ENCODE assay signal across 23 cellular contexts in the genomic region with DNA sequence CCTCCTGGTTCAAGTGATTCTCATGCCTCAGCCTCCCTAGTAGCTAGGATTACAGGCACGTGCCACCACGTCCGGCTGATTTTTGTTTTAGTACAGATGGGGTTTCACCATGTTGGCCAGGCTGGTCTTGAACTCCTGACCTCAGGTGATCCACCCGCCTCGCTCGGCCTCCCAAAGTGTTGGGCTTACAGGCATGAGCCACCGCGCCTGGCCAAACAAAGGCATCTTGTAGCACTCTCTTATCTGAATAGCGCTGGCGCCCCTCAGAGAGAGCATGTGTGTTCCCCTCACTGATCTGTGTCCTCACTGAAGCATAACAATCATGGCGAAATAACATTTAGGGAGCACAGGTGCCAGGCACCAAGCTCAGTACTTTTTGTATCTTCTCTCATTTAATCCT. TPM values are rescaled to one million over a fixed set of nuclear protein-coding genes. Genes with fewer than 3 reads are reported as not detected.
DNase-seq lines count a peak whose midpoint lies in the region; ATAC-seq, FAIRE-seq and TF ChIP-seq lines count a peak whose summit lies in the region.
"Had no signal": no experiment of that assay in that cellular context is flagged by ENCODE, and none has a peak within 500 bp of the region (broad histone marks: within the 10 kb centered on the region; RNA-seq: fewer than 3 reads in every experiment).

No MANE protein-coding gene starts in this region.

- H3K36me3 ChIP-seq in HepG2 (replicated peaks in 1 of 2; ENCODE audit: control insufficient read depth in 1 of 2, insufficient read depth in 2 of 2, low read length in 2 of 2) (no peaks in the 10 kb centered on the region; a peak in 3 of 5 replicates), right lobe of liver (no peaks in the 10 kb centered on the region), body of pancreas (replicated peaks in 1 of 2; ENCODE audit: insufficient read depth in 1 of 2, low read depth in 2 of 2) (no peaks in the 10 kb centered on the region), transverse colon (no peaks in the 10 kb centered on the region), SJCRH30 (no peaks in the 10 kb centered on the region), neural progenitor cell (no peaks in the 10 kb centered on the region)

- no peak overlapping the region for H3K4me2 ChIP-seq in HepG2 (ENCODE audit: low read depth, low read length)
- H3K4me2 ChIP-seq in neural progenitor cell: no peak overlapping the region
- H3K4me2 ChIP-seq: SK-N-SH had no signal

- BruUV-seq in HepG2 (replicated peaks; lab: Mats Ljungman, UMichigan): no TSS peak

- H3K9me3 ChIP-seq in HepG2 (ENCODE audit: low read length) (no peaks in the 10 kb centered on the region), right lobe of liver (no peaks in the 10 kb centered on the region), body of pancreas (no peaks in the 10 kb centered on the region), transverse colon (no peaks in the 10 kb centered on the region), SJCRH30 (replicated peaks) (no peaks in the 10 kb centered on the region), neural progenitor cell (ENCODE audit: low read depth) (no peaks in the 10 kb centered on the region)
- H3K9me3 ChIP-seq: SK-N-SH had no signal

- DNase-seq in HepG2 (ENCODE audit: low spot score) (no peak), right lobe of liver (no peak), body of pancreas (peak in 2 of 4 donors; percentile 18 to 39), glutamatergic neuron (no peak), transverse colon (no peak), SJCRH30 (no peak), GM12891 (ENCODE audit: insufficient read length, low spot score) (no peak), neural progenitor cell (ENCODE audit: low spot score) (no peak)
- DNase-seq: C1 segment of cervical spinal cord, DND-41, HFFc6, Karpas-422, NCI-H1048, NCI-H2081, NCI-H2227 treated with DMSO at 0.1 percent for 48 hours, NCI-H510A treated with DMSO at 0.1 percent for 48 hours, NCI-H774, OCI-M1, SHP77, SK-N-SH had no signal

- H3K27me3 Mint-ChIP-seq in glutamatergic neuron (ENCODE audit: unreplicated experiment): peaks cover 11% of the 10 kb centered on the region
- H3K27me3 Mint-ChIP-seq in neural progenitor cell (ENCODE audit: insufficient read depth, low read depth): peaks cover 14% of the 10 kb centered on the region

- H3K27ac Mint-ChIP-seq in glutamatergic neuron (ENCODE audit: unreplicated experiment) (no peak overlapping the region), neural progenitor cell (no peak overlapping the region)
- H3K27ac Mint-ChIP-seq: HFFc6, IgD-negative memory B cell had no signal

- H3K9ac ChIP-seq in HepG2 (ENCODE audit: insufficient read depth, low read depth, low read length): no peak overlapping the region
- H3K9ac ChIP-seq in neural progenitor cell: no peak overlapping the region
- H3K9ac ChIP-seq: SK-N-SH had no signal

- no peak for TF ChIP-seq POLR2A in HepG2 (IDR thresholded peaks at IDR 0.05; ENCODE audit: insufficient read depth in 1 of 2, low read depth in 2 of 2, low read length in 2 of 2)
- TF ChIP-seq POLR2A in right lobe of liver (IDR thresholded peaks at IDR 0.05): no peak
- no peak for TF ChIP-seq POLR2A in body of pancreas (IDR thresholded peaks at IDR 0.05)
- TF ChIP-seq POLR2A in transverse colon (IDR thresholded peaks at IDR 0.05): no peak
- no peak for TF ChIP-seq POLR2A in GM12891 (IDR thresholded peaks at IDR 0.05; ENCODE audit: low read depth, low read length)

- H4K20me1 ChIP-seq in HepG2 (ENCODE audit: insufficient read depth, low read length) (no peaks in the 10 kb centered on the region), neural progenitor cell (ENCODE audit: low read depth) (peaks cover 7% of the 10 kb centered on the region)

- H3K79me2 ChIP-seq in HepG2 (ENCODE audit: insufficient read depth, low read length) (peaks cover 60% of the 10 kb centered on the region), neural progenitor cell (ENCODE audit: low read depth) (no peaks in the 10 kb centered on the region)

- intact Hi-C loops in HepG2 (cut with micrococcal nuclease; ENCODE audit: unreplicated experiment) (no loop called here), right lobe of liver (cut with DNase I) (no loop called here), body of pancreas (cut with DNase I) (no loop called here), transverse colon (cut with DNase I; ENCODE audit: low total_unique reads) (no loop called here)

- CTCF ChIA-PET in HepG2 (lab: Yijun Ruan, JAX; ENCODE audit: low intra/inter-chr PET ratio, low total read pairs): no interaction called here

- TF ChIP-seq CTCF in HepG2 (CRISPR knock-in tag; IDR thresholded peaks at IDR 0.05): no peak
- no peak for TF ChIP-seq CTCF in right lobe of liver (IDR thresholded peaks at IDR 0.05)
- no peak for TF ChIP-seq CTCF in body of pancreas (IDR thresholded peaks at IDR 0.05)
- TF ChIP-seq CTCF in glutamatergic neuron (IDR thresholded peaks at IDR 0.05; ENCODE audit: partially characterized antibody, unreplicated experiment): no peak
- TF ChIP-seq CTCF in transverse colon (IDR thresholded peaks at IDR 0.05): no peak
- TF ChIP-seq CTCF in neural progenitor cell (IDR thresholded peaks at IDR 0.05): no peak

- TF ChIP-seq EP300 in HepG2 (IDR thresholded peaks at IDR 0.05; ENCODE audit: low read depth in 2 of 2, low read length in 2 of 2) (no peak), HepG2 (CRISPR knock-in tag; IDR thresholded peaks at IDR 0.05; ENCODE audit: borderline replicate concordance) (no peak), transverse colon (IDR thresholded peaks at IDR 0.05; ENCODE audit: low read depth) (no peak)

- H3K4me1 ChIP-seq in HepG2 (ENCODE audit: insufficient read depth, low read length) (peaks cover 55% of the 10 kb centered on the region), right lobe of liver (no peaks in the 10 kb centered on the region), body of pancreas (peaks cover 68% of the 10 kb centered on the region), transverse colon (peaks cover 22 to 77% (median 62%) of the 10 kb centered on the region in 4 donors), SJCRH30 (peaks cover 21% of the 10 kb centered on the region), neural progenitor cell (peaks cover 11% of the 10 kb centered on the region)

- H3K4me3 Mint-ChIP-seq in glutamatergic neuron (ENCODE audit: unreplicated experiment): peak overlapping the region; percentile 75
- no peak overlapping the region for H3K4me3 Mint-ChIP-seq in neural progenitor cell
- H3K4me3 Mint-ChIP-seq: HFFc6 had no signal

- FAIRE-seq in HepG2 (lab: Jason Lieb, UNC) (no peak), GM12891 (lab: Jason Lieb, UNC) (no peak)
- FAIRE-seq: H54, HTR-8/SVneo had no signal

- H3K27ac ChIP-seq in HepG2 (ENCODE audit: extremely low read length, insufficient read depth, low read length) (no peak overlapping the region), right lobe of liver (no peak overlapping the region), body of pancreas (peak overlapping the region; percentile 40 to 83 (median 74)), transverse colon (peak overlapping the region; percentile 85 to 90 (median 88)), SJCRH30 (no peak overlapping the region), neural progenitor cell (no peak overlapping the region)

- in situ Hi-C loops in HepG2 (cut with HindIII; ENCODE audit: extremely low pct_ligation_motif_present, low pct_unique_long_range_greater_than_20kb) (no loop called here), transverse colon (cut with MboI; ENCODE audit: low pct_ligation_motif_present in 1 of 4, low pct_unique_long_range_greater_than_20kb in 1 of 4, low sequenced_read_pairs in 3 of 4) (no loop called here)

- no peaks in the 10 kb centered on the region for H3K27me3 ChIP-seq in HepG2 (ENCODE audit: control insufficient read depth in 1 of 2, insufficient read depth in 2 of 2, low read length in 2 of 2)
- H3K27me3 ChIP-seq in right lobe of liver: no peaks in the 10 kb centered on the region
- no peaks in the 10 kb centered on the region for H3K27me3 ChIP-seq in body of pancreas
- no peaks in the 10 kb centered on the region for H3K27me3 ChIP-seq in transverse colon
- no peaks in the 10 kb centered on the region for H3K27me3 ChIP-seq in SJCRH30
- H3K27me3 ChIP-seq in neural progenitor cell: peaks cover under 1% of the 10 kb centered on the region

- ATAC-seq in HepG2 (no peak), right lobe of liver (no peak), body of pancreas (no peak)

- no peak overlapping the region for H3K4me3 ChIP-seq in HepG2 (replicated peaks in 1 of 3; ENCODE audit: insufficient read depth in 1 of 3, low read depth in 2 of 3, low read length in 3 of 3)
- H3K4me3 ChIP-seq in right lobe of liver: no peak overlapping the region
- no peak overlapping the region for H3K4me3 ChIP-seq in body of pancreas
- no peak overlapping the region for H3K4me3 ChIP-seq in transverse colon
- no peak overlapping the region for H3K4me3 ChIP-seq in SJCRH30
- no peak overlapping the region for H3K4me3 ChIP-seq in neural progenitor cell

- H3K36me3 Mint-ChIP-seq in glutamatergic neuron (ENCODE audit: unreplicated experiment) (peaks cover 4% of the 10 kb centered on the region), neural progenitor cell (no peaks in the 10 kb centered on the region)
- H3K36me3 Mint-ChIP-seq: IgD-negative memory B cell had no signal

- no peak overlapping the region for H2AFZ ChIP-seq in HepG2 (ENCODE audit: low read length)
- no peak overlapping the region for H2AFZ ChIP-seq in neural progenitor cell (replicated peaks)

- TF ChIP-seq RAD21 in HepG2 (CRISPR knock-in tag; IDR thresholded peaks at IDR 0.05): no peak

- 94% methylated on average over 11 of the region's 11 CpGs for WGBS in HepG2 (ENCODE audit: low lambda C conversion rate)
- WGBS in right lobe of liver (ENCODE audit: insufficient coverage, low coverage, low lambda C conversion rate, missing lambda C conversion rate): 94% methylated on average over 11 of the region's 11 CpGs
- 91 to 93% methylated on average over 4 to 11 of the region's 11 CpGs for WGBS in body of pancreas, 2 donors
- 60 to 88% methylated on average over 1 to 11 of the region's 11 CpGs for WGBS in transverse colon (ENCODE audit: low coverage in 1 of 2), 2 donors

- H3K9me3 Mint-ChIP-seq in glutamatergic neuron (ENCODE audit: unreplicated experiment) (peaks cover 5% of the 10 kb centered on the region), neural progenitor cell (no peaks in the 10 kb centered on the region)
- H3K9me3 Mint-ChIP-seq: HFFc6 had no signal

- H3K4me1 Mint-ChIP-seq in glutamatergic neuron (ENCODE audit: low read depth, unreplicated experiment) (peaks cover 12% of the 10 kb centered on the region), neural progenitor cell (peaks cover 38% of the 10 kb centered on the region)
- H3K4me1 Mint-ChIP-seq: IgD-negative memory B cell had no signal

- peaks cover 5% of the 10 kb centered on the region for H3F3A ChIP-seq in neural progenitor cell (ENCODE audit: low read depth)

- POLR2A ChIA-PET in HepG2 (lab: Yijun Ruan, JAX): no interaction called here

RNA-seq across cellular contexts. Expression of gene DAGLA, which starts 7.2 kb away (rescaled TPM):
- total RNA-seq in HepG2 (2016; rRNA removed; fragmentation: Illumina TruSeq; extraction: Trizol): 2.3 and 3.9 TPM in 2 replicates
- 0.61 and 0.88 TPM in 2 replicates for total RNA-seq in HepG2 (2016; cell fraction: cytosol; rRNA removed; fragmentation: Illumina TruSeq; extraction: Trizol; ENCODE audit: low read depth)
- 2.1 and 3.9 TPM in 2 replicates for total RNA-seq in HepG2 (2016; cell fraction: insoluble cytoplasmic fraction; rRNA removed; fragmentation: Illumina TruSeq; extraction: Trizol)
- 2.2 and 2.4 TPM in 2 replicates for total RNA-seq in HepG2 (2016; cell fraction: membrane; rRNA removed; fragmentation: Illumina TruSeq; extraction: Trizol)
- total RNA-seq in HepG2 (2016; cell fraction: nucleus; rRNA removed; fragmentation: Illumina TruSeq; extraction: Trizol): 4.9 and 6.5 TPM in 2 replicates
- polyA plus RNA-seq in HepG2 (2011; rRNA removed): 2.6 and 3.3 TPM in 2 replicates
- polyA plus RNA-seq in HepG2 (2011; cell fraction: cytosol; rRNA removed): 1.5 and 2.1 TPM in 2 replicates
- polyA plus RNA-seq in HepG2 (2011; cell fraction: nucleus; rRNA removed): 12.4 and 14.2 TPM in 2 replicates
- polyA plus RNA-seq in HepG2 (2012): 2.6 and 5.3 TPM in 2 replicates
- 0.45 and 0.67 TPM in 2 replicates for polyA plus RNA-seq in HepG2 (2016; cell fraction: cytosol; fragmentation: Illumina TruSeq; extraction: Trizol; ENCODE audit: low read depth)
- 2.5 and 3.0 TPM in 2 replicates for polyA plus RNA-seq in HepG2 (2016; cell fraction: insoluble cytoplasmic fraction; fragmentation: Illumina TruSeq; extraction: Trizol; ENCODE audit: low read depth)
- 1.5 and 1.9 TPM in 2 replicates for polyA plus RNA-seq in HepG2 (2016; cell fraction: membrane; fragmentation: Illumina TruSeq; extraction: Trizol; ENCODE audit: low read depth)
- polyA plus RNA-seq in HepG2 (2016; cell fraction: nucleus; fragmentation: Illumina TruSeq; extraction: Trizol; ENCODE audit: insufficient read depth, low read depth): 14.4 and 14.8 TPM in 2 replicates
- 2.0 and 8.0 TPM in 2 replicates for polyA minus RNA-seq in HepG2 (2011; rRNA and poly(A)+ RNA removed; ENCODE audit: low replicate concordance)
- polyA minus RNA-seq in HepG2 (2011; cell fraction: cytosol; rRNA and poly(A)+ RNA removed): 2.2 and 3.0 TPM in 2 replicates
- 4.6 TPM in 2 replicates for polyA minus RNA-seq in HepG2 (2011; cell fraction: nucleus; rRNA and poly(A)+ RNA removed)
- total RNA-seq in right lobe of liver: 1 to 10 TPM in 2 of 6 experiments, under 1 TPM in 4; 0.33 to 5.5 (median 0.79) TPM
- 1 to 10 TPM; 7.0 to 9.9 TPM for total RNA-seq in body of pancreas
- 9.6 TPM for total RNA-seq in glutamatergic neuron (ENCODE audit: unreplicated experiment)
- total RNA-seq in transverse colon: 10 to 100 TPM; 11.9 to 31.4 (median 17.0) TPM
- total RNA-seq in SJCRH30 (2014; rRNA removed; shearing (Covaris generic)): 2.1 and 2.5 TPM in 2 replicates
- polyA plus RNA-seq in GM12891 (2012; ENCODE audit: low read depth, missing spikeins): 0.04 TPM
- total RNA-seq in neural progenitor cell (ENCODE audit: low replicate concordance): 1.1 and 4.6 TPM in 2 replicates
- polyA plus RNA-seq: IgD-negative memory B cell had no signal

Comparison
In these comparisons a context has a peak if more than half of its experiments do, and no peak if none do; other contexts are left out.
1. H3K27ac ChIP-seq: peak in body of pancreas (4 of 4) and transverse colon (4 of 4); none in HepG2 (single experiment), right lobe of liver (0 of 3), SJCRH30 (single experiment) and neural progenitor cell (single experiment).